Comparison of ENCODE assay signal across 8 cellular contexts in genomic region chr12:116533343-116534248, GRCh38. TPM values are rescaled to one million over a fixed set of nuclear protein-coding genes. Genes with fewer than 3 reads are reported as not detected.
DNase-seq lines count a peak whose midpoint lies in the region; ATAC-seq and TF ChIP-seq lines count a peak whose summit lies in the region.

No MANE protein-coding gene starts in this region.

- H3K27ac Mint-ChIP-seq in naive B cell = peak overlapping the region in 4 of 6 donors; percentile 21 to 85 (median 70)
- H3K27ac Mint-ChIP-seq in stimulated activated effector memory CD8-positive, alpha-beta T cell treated with anti-CD3 and anti-CD28 coated beads, Interleukin-12 subunit alpha, Interleukin-12 subunit beta, amount 100 ng/mL, for 72 hours = peak overlapping the region; percentile 74

- no TSS peak for BruUV-seq in Panc1 (replicated peaks; lab: Mats Ljungman, UMichigan)

- peaks cover 0 to 4% (median 0%) of the 10 kb centered on the region in 7 donors for H3K9me3 Mint-ChIP-seq in naive B cell
- no peaks in the 10 kb centered on the region for H3K9me3 Mint-ChIP-seq in stimulated activated effector memory CD8-positive, alpha-beta T cell treated with anti-CD3 and anti-CD28 coated beads, Interleukin-12 subunit alpha, Interleukin-12 subunit beta, amount 100 ng/mL, for 72 hours

- CTCF ChIA-PET in Panc1 (lab: Charles Lee) = interaction anchor here (0.5 to 0.7 kb wide), 4 partner anchors 53 to 947 kb away, joined by 3 to 11 read pairs (median 7); no protein-coding TSS in a partner anchor

- ATAC-seq in GM19351 (IDR thresholded peaks at IDR 0.05; ENCODE audit: unreplicated experiment) (peak; percentile 64), Panc1 (peak; percentile 88), naive B cell (ENCODE audit: low read depth in 2 of 2) (peak; percentile 81 to 88)
- ATAC-seq in stimulated activated effector memory CD8-positive, alpha-beta T cell treated with anti-CD3 and anti-CD28 coated beads, Interleukin-12 subunit alpha, Interleukin-12 subunit beta, amount 100 ng/mL, for 72 hours = peak; percentile 80

- H3K27me3 Mint-ChIP-seq in naive B cell = peaks cover 0 to 7% (median 5%) of the 10 kb centered on the region in 3 donors

- H3K4me1 ChIP-seq in Panc1 (ENCODE audit: control insufficient read depth, insufficient read depth, low read length) (peaks cover 54% of the 10 kb centered on the region), fibroblast of lung (ENCODE audit: control insufficient read depth, extremely low read depth, insufficient read depth, low read length) (peaks cover 3% of the 10 kb centered on the region)

- peak overlapping the region; percentile 57 for H2AFZ ChIP-seq in fibroblast of lung (ENCODE audit: low read length)

- intact Hi-C loops in Panc1 (cut with micrococcal nuclease; ENCODE audit: unreplicated experiment) = no loop called here

- H3K36me3 Mint-ChIP-seq in naive B cell = no peaks in the 10 kb centered on the region
- no peaks in the 10 kb centered on the region for H3K36me3 Mint-ChIP-seq in stimulated activated effector memory CD8-positive, alpha-beta T cell treated with anti-CD3 and anti-CD28 coated beads, Interleukin-12 subunit alpha, Interleukin-12 subunit beta, amount 100 ng/mL, for 72 hours

- peak overlapping the region; percentile 97 for H3K4me2 ChIP-seq in fibroblast of lung (ENCODE audit: extremely low read depth, insufficient read depth, low read length)

- H3K4me3 Mint-ChIP-seq in naive B cell = peak overlapping the region; percentile 92 to 97 (median 95)
- peak overlapping the region; percentile 82 for H3K4me3 Mint-ChIP-seq in stimulated activated effector memory CD8-positive, alpha-beta T cell treated with anti-CD3 and anti-CD28 coated beads, Interleukin-12 subunit alpha, Interleukin-12 subunit beta, amount 100 ng/mL, for 72 hours

- peak overlapping the region; percentile 87 for H3K27ac ChIP-seq in Panc1 (ENCODE audit: low read length)
- H3K27ac ChIP-seq in fibroblast of lung (ENCODE audit: insufficient read depth, low read length) = no peak overlapping the region

- H3K27me3 ChIP-seq in Panc1 (ENCODE audit: control insufficient read depth, insufficient read depth, low read length) = no peaks in the 10 kb centered on the region
- H3K27me3 ChIP-seq in fibroblast of lung (ENCODE audit: control insufficient read depth, insufficient read depth, low read length) = no peaks in the 10 kb centered on the region

- H3K79me2 ChIP-seq in fibroblast of lung (ENCODE audit: control insufficient read depth, insufficient read depth, low read length) = no peaks in the 10 kb centered on the region

- H3K9me3 ChIP-seq in Panc1 (ENCODE audit: control insufficient read depth, insufficient read depth, low read depth, low read length) (no peaks in the 10 kb centered on the region), fibroblast of lung (ENCODE audit: control insufficient read depth, insufficient read depth, low read depth, low read length) (no peaks in the 10 kb centered on the region)

- TF ChIP-seq CTCF in Panc1 (IDR thresholded peaks at IDR 0.05) (no peak), fibroblast of lung (conservative IDR thresholded peaks at IDR 0.05 in 1 of 2, IDR thresholded peaks at IDR 0.05 in 1 of 2; ENCODE audit: low read depth in 1 of 2, low read length in 2 of 2) (no peak)

- no peaks in the 10 kb centered on the region; the same call in 1 of the 2 replicates for H3K36me3 ChIP-seq in Panc1 (ENCODE audit: control insufficient read depth, insufficient read depth, low read length)
- H3K36me3 ChIP-seq in fibroblast of lung (ENCODE audit: control insufficient read depth, insufficient read depth, low read length) = no peaks in the 10 kb centered on the region

- peaks cover 51 to 62% (median 51%) of the 10 kb centered on the region in 3 donors for H3K4me1 Mint-ChIP-seq in naive B cell
- H3K4me1 Mint-ChIP-seq in stimulated activated effector memory CD8-positive, alpha-beta T cell treated with anti-CD3 and anti-CD28 coated beads, Interleukin-12 subunit alpha, Interleukin-12 subunit beta, amount 100 ng/mL, for 72 hours = peaks cover 42% of the 10 kb centered on the region

- peak; percentile 84 for DNase-seq in AG20443 (ENCODE audit: low spot score)
- peak; percentile 70 for DNase-seq in HuH-7 (ENCODE audit: low spot score)
- DNase-seq in Panc1 (ENCODE audit: low read depth, low spot score) = peak; percentile 33
- DNase-seq in activated T-helper 1 cell treated with Interleukin-2 at 50 U/mL for 16 hours (ENCODE audit: low read depth) = peak; percentile 55
- peak; percentile 83 to 94 for DNase-seq in fibroblast of lung (ENCODE audit: low read depth in 2 of 2)
- peak; percentile 67 for DNase-seq in naive B cell
- DNase-seq in stimulated activated effector memory CD8-positive, alpha-beta T cell treated with anti-CD3 and anti-CD28 coated beads, Interleukin-12 subunit alpha, Interleukin-12 subunit beta, amount 100 ng/mL, for 72 hours (ENCODE audit: low spot score in 2 of 2) = peak; percentile 63 to 84

- H4K20me1 ChIP-seq in fibroblast of lung (ENCODE audit: control insufficient read depth, extremely low read depth, insufficient read depth, low read length) = no peaks in the 10 kb centered on the region

- no peak overlapping the region for H3K9ac ChIP-seq in fibroblast of lung (ENCODE audit: insufficient read depth, low read length)

- POLR2A ChIA-PET in Panc1 (lab: Charles Lee) = no interaction called here

- H3K4me3 ChIP-seq in Panc1 (ENCODE audit: low read depth in 2 of 2, low read length in 2 of 2) (peak overlapping the region; percentile 58 to 83), fibroblast of lung (replicated peaks in 1 of 4; ENCODE audit: control extremely low read depth in 1 of 4, insufficient read depth in 1 of 4, low read depth in 3 of 4, low read length in 4 of 4) (peak overlapping the region; percentile 55 to 78 (median 60))

- in situ Hi-C loops in Panc1 (cut with HindIII; ENCODE audit: low pct_unique_long_range_greater_than_20kb, low sequenced_read_pairs) = no loop called here

RNA-seq across cellular contexts. Expression of gene MAP1LC3B2, which starts 25.6 kb away (rescaled TPM):
- 1.9 TPM for total RNA-seq in Panc1 (2021; ENCODE audit: unreplicated experiment)
- polyA plus RNA-seq in Panc1 (2012; ENCODE audit: insufficient read length) = 9.4 TPM
- total RNA-seq in fibroblast of lung = 0.51 and 1.2 TPM in 2 replicates
- 0.85 and 1.2 TPM in 2 replicates for polyA plus RNA-seq in fibroblast of lung
- polyA plus RNA-seq in fibroblast of lung (2012) = 2.1 and 3.1 TPM in 2 replicates
- not detected in 2 replicates for polyA minus RNA-seq in fibroblast of lung (ENCODE audit: low replicate concordance)
- 10 to 100 TPM in 2 of 6 donors, 1 to 10 TPM in 4; 3.2 to 12.2 (median 6.3) TPM for polyA plus RNA-seq in naive B cell (ENCODE audit: low read depth in 6 of 6)

Comparison
In these comparisons a context has a peak if more than half of its experiments do, and no peak if none do; other contexts are left out.
1. DNase-seq: peak in every context shown above with its lines; median percentile 88 in fibroblast of lung; 84 in AG20443; 74 in stimulated activated effector memory CD8-positive, alpha-beta T cell treated with anti-CD3 and anti-CD28 coated beads, Interleukin-12 subunit alpha, Interleukin-12 subunit beta, amount 100 ng/mL, for 72 hours; 70 in HuH-7; 67 in naive B cell; 55 in activated T-helper 1 cell treated with Interleukin-2 at 50 U/mL for 16 hours; 33 in Panc1.